ENCODE assay signal across 1 cellular context in the genomic region with DNA sequence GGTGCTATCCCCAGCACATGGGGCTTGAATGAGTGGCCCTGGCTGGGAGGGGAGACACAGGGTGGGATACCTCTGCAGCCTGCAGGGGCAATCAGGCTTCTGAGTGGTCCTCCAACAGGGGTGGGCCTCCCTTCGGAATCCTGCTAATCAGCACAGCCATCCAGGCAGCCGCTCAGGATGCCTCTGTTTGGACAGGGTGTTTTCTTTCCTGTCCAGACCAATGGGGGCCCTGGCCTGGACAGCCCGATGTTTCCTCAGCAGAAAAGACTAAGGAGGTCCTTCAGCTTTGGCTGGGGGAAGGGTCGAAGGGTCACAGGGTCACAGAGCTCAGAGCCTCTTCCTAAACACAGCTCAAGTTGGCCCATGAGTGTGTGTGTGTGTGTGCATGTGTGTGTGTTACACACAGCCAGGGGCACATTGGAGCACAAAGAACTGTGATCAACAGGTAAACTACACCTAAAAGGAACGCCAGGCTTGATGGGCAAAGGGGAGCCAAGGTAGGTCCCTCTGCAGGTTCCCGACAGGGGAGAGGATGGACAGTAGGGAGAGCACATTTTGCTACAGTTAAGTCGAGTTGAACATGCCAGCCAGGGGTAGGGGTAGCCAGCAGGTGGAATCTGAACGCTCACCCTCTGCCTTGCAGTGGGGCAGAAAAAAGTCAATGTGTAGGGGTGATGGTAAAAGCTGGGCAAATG.
TF ChIP-seq lines count a peak whose summit lies in the region.

No MANE protein-coding gene starts in this region.

TF ChIP-seq in HepG2, 621 proteins besides CTCF, POLR2A, EP300 and RAD21:
- TF ChIP-seq, protein P1, sequence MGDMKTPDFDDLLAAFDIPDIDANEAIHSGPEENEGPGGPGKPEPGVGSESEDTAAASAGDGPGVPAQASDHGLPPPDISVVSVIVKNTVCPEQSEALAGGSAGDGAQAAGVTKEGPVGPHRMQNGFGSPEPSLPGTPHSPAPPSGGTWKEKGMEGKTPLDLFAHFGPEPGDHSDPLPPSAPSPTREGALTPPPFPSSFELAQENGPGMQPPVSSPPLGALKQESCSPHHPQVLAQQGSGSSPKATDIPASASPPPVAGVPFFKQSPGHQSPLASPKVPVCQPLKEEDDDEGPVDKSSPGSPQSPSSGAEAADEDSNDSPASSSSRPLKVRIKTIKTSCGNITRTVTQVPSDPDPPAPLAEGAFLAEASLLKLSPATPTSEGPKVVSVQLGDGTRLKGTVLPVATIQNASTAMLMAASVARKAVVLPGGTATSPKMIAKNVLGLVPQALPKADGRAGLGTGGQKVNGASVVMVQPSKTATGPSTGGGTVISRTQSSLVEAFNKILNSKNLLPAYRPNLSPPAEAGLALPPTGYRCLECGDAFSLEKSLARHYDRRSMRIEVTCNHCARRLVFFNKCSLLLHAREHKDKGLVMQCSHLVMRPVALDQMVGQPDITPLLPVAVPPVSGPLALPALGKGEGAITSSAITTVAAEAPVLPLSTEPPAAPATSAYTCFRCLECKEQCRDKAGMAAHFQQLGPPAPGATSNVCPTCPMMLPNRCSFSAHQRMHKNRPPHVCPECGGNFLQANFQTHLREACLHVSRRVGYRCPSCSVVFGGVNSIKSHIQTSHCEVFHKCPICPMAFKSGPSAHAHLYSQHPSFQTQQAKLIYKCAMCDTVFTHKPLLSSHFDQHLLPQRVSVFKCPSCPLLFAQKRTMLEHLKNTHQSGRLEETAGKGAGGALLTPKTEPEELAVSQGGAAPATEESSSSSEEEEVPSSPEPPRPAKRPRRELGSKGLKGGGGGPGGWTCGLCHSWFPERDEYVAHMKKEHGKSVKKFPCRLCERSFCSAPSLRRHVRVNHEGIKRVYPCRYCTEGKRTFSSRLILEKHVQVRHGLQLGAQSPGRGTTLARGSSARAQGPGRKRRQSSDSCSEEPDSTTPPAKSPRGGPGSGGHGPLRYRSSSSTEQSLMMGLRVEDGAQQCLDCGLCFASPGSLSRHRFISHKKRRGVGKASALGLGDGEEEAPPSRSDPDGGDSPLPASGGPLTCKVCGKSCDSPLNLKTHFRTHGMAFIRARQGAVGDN (CRISPR knock-in tag; IDR thresholded peaks at IDR 0.05) = no peak
- TF ChIP-seq MLLT10 (CRISPR knock-in tag; IDR thresholded peaks at IDR 0.05) (no peak), TARDBP (CRISPR knock-in tag; IDR thresholded peaks at IDR 0.05) (no peak), PRMT3 (CRISPR knock-in tag; IDR thresholded peaks at IDR 0.05; ENCODE audit: borderline replicate concordance, low read depth) (no peak), ZNF207 (IDR thresholded peaks at IDR 0.05; ENCODE audit: borderline replicate concordance) (no peak), REPIN1 (CRISPR knock-in tag; IDR thresholded peaks at IDR 0.05; ENCODE audit: borderline replicate concordance, low read depth) (no peak), ZNF614 (CRISPR knock-in tag; IDR thresholded peaks at IDR 0.05; ENCODE audit: borderline replicate concordance) (no peak), CREB1 (IDR thresholded peaks at IDR 0.05) (no peak), CREB1 (CRISPR knock-in tag; IDR thresholded peaks at IDR 0.05) (no peak), MTF1 (CRISPR knock-in tag; IDR thresholded peaks at IDR 0.05) (no peak), SMARCC2 (IDR thresholded peaks at IDR 0.05) (no peak), ZBTB1 (CRISPR knock-in tag; IDR thresholded peaks at IDR 0.05; ENCODE audit: borderline replicate concordance) (no peak), ZNF589 (CRISPR knock-in tag; conservative IDR thresholded peaks at IDR 0.05) (no peak)
- TF ChIP-seq, protein P2, sequence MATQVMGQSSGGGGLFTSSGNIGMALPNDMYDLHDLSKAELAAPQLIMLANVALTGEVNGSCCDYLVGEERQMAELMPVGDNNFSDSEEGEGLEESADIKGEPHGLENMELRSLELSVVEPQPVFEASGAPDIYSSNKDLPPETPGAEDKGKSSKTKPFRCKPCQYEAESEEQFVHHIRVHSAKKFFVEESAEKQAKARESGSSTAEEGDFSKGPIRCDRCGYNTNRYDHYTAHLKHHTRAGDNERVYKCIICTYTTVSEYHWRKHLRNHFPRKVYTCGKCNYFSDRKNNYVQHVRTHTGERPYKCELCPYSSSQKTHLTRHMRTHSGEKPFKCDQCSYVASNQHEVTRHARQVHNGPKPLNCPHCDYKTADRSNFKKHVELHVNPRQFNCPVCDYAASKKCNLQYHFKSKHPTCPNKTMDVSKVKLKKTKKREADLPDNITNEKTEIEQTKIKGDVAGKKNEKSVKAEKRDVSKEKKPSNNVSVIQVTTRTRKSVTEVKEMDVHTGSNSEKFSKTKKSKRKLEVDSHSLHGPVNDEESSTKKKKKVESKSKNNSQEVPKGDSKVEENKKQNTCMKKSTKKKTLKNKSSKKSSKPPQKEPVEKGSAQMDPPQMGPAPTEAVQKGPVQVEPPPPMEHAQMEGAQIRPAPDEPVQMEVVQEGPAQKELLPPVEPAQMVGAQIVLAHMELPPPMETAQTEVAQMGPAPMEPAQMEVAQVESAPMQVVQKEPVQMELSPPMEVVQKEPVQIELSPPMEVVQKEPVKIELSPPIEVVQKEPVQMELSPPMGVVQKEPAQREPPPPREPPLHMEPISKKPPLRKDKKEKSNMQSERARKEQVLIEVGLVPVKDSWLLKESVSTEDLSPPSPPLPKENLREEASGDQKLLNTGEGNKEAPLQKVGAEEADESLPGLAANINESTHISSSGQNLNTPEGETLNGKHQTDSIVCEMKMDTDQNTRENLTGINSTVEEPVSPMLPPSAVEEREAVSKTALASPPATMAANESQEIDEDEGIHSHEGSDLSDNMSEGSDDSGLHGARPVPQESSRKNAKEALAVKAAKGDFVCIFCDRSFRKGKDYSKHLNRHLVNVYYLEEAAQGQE (IDR thresholded peaks at IDR 0.05; ENCODE audit: borderline replicate concordance in 1 of 2, low read depth in 1 of 2, low read length in 2 of 2) = no peak
- TF ChIP-seq, protein P3, sequence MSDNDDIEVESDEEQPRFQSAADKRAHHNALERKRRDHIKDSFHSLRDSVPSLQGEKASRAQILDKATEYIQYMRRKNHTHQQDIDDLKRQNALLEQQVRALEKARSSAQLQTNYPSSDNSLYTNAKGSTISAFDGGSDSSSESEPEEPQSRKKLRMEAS (IDR thresholded peaks at IDR 0.05) = no peak
- TF ChIP-seq, protein P4, sequence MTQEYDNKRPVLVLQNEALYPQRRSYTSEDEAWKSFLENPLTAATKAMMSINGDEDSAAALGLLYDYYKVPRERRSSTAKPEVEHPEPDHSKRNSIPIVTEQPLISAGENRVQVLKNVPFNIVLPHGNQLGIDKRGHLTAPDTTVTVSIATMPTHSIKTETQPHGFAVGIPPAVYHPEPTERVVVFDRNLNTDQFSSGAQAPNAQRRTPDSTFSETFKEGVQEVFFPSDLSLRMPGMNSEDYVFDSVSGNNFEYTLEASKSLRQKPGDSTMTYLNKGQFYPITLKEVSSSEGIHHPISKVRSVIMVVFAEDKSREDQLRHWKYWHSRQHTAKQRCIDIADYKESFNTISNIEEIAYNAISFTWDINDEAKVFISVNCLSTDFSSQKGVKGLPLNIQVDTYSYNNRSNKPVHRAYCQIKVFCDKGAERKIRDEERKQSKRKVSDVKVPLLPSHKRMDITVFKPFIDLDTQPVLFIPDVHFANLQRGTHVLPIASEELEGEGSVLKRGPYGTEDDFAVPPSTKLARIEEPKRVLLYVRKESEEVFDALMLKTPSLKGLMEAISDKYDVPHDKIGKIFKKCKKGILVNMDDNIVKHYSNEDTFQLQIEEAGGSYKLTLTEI (CRISPR knock-in tag; conservative IDR thresholded peaks at IDR 0.05) = no peak
- TF ChIP-seq, protein P5, sequence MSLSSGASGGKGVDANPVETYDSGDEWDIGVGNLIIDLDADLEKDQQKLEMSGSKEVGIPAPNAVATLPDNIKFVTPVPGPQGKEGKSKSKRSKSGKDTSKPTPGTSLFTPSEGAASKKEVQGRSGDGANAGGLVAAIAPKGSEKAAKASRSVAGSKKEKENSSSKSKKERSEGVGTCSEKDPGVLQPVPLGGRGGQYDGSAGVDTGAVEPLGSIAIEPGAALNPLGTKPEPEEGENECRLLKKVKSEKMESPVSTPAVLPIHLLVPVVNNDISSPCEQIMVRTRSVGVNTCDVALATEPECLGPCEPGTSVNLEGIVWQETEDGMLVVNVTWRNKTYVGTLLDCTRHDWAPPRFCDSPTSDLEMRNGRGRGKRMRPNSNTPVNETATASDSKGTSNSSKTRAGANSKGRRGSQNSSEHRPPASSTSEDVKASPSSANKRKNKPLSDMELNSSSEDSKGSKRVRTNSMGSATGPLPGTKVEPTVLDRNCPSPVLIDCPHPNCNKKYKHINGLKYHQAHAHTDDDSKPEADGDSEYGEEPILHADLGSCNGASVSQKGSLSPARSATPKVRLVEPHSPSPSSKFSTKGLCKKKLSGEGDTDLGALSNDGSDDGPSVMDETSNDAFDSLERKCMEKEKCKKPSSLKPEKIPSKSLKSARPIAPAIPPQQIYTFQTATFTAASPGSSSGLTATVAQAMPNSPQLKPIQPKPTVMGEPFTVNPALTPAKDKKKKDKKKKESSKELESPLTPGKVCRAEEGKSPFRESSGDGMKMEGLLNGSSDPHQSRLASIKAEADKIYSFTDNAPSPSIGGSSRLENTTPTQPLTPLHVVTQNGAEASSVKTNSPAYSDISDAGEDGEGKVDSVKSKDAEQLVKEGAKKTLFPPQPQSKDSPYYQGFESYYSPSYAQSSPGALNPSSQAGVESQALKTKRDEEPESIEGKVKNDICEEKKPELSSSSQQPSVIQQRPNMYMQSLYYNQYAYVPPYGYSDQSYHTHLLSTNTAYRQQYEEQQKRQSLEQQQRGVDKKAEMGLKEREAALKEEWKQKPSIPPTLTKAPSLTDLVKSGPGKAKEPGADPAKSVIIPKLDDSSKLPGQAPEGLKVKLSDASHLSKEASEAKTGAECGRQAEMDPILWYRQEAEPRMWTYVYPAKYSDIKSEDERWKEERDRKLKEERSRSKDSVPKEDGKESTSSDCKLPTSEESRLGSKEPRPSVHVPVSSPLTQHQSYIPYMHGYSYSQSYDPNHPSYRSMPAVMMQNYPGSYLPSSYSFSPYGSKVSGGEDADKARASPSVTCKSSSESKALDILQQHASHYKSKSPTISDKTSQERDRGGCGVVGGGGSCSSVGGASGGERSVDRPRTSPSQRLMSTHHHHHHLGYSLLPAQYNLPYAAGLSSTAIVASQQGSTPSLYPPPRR (CRISPR knock-in tag; IDR thresholded peaks at IDR 0.05; ENCODE audit: borderline replicate concordance) = no peak
- TF ChIP-seq, protein P6, sequence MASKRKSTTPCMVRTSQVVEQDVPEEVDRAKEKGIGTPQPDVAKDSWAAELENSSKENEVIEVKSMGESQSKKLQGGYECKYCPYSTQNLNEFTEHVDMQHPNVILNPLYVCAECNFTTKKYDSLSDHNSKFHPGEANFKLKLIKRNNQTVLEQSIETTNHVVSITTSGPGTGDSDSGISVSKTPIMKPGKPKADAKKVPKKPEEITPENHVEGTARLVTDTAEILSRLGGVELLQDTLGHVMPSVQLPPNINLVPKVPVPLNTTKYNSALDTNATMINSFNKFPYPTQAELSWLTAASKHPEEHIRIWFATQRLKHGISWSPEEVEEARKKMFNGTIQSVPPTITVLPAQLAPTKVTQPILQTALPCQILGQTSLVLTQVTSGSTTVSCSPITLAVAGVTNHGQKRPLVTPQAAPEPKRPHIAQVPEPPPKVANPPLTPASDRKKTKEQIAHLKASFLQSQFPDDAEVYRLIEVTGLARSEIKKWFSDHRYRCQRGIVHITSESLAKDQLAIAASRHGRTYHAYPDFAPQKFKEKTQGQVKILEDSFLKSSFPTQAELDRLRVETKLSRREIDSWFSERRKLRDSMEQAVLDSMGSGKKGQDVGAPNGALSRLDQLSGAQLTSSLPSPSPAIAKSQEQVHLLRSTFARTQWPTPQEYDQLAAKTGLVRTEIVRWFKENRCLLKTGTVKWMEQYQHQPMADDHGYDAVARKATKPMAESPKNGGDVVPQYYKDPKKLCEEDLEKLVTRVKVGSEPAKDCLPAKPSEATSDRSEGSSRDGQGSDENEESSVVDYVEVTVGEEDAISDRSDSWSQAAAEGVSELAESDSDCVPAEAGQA (IDR thresholded peaks at IDR 0.05; ENCODE audit: low read depth) = no peak
- TF ChIP-seq, protein P6 (CRISPR knock-in tag; IDR thresholded peaks at IDR 0.05; ENCODE audit: borderline replicate concordance) = no peak
